In the genomic region with DNA sequence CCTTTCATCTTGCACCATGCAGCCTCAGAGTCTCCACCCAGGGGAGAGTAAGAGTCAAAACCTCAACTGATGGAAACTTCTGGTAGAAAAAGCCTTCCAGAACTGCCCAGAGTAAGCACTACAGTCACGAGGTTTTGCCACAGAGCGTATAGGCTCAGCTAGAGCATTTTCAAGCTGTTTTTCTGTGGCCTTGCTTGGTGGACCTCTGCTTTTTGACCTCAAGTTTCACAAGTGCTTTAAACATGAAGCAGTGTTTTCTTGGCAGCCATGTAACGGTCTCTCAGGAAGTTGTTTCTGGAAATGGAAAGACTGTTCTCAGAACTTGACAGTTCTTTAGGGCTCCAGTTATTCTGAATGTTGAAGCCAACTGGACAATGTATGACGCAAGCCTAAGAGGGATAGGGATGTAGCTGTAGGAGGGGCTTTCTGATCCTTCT, we compare ENCODE assay signal across 9 cellular contexts.
DNase-seq lines count a peak whose midpoint lies in the region; ATAC-seq and TF ChIP-seq lines count a peak whose summit lies in the region.
"Had no signal": no experiment of that assay in that cellular context is flagged by ENCODE, and none has a peak within 500 bp of the region (broad histone marks: within the 10 kb centered on the region; RNA-seq: fewer than 3 reads in every experiment).

No MANE protein-coding gene starts in this region.

- CTCF ChIA-PET in activated CD8-positive, alpha-beta memory T cell treated with anti-CD3 and anti-CD28 coated beads, Interleukin-2, amount 10 ng/mL, durations not matched to agents 7 days and 5 days (lab: Charles Lee): interaction anchor here (0.8 to 2.2 kb wide), 11 partner anchors 9 to 213 kb away, joined by 3 to 8 read pairs (median 4); a partner anchor contains a TSS

- DNase-seq in activated CD8-positive, alpha-beta memory T cell treated with anti-CD3 and anti-CD28 coated beads, Interleukin-2, amount 10 ng/mL, durations not matched to agents 7 days and 5 days: peak; percentile 83
- no peak for DNase-seq in activated CD8-positive, alpha-beta memory T cell treated with anti-CD3 and anti-CD28 coated beads, Interleukin-2, amount 50 U/mL, for 4 hours
- peak; percentile 81 for DNase-seq in fibroblast of the aortic adventitia (ENCODE audit: low read depth)
- DNase-seq in tibial nerve (ENCODE audit: low spot score in 2 of 2): peak in 1 of 2 donors; percentile 52
- no peak for DNase-seq in NCI-H510A treated with DMSO at 0.1 percent for 48 hours (lab: John Stamatoyannopoulos, UW)
- no peak for DNase-seq in cerebellar nuclear complex (lab: John Stamatoyannopoulos, UW)
- DNase-seq in NCI-H526 treated with DMSO at 0.1 percent for 48 hours (lab: John Stamatoyannopoulos, UW): no peak

- no peaks in the 10 kb centered on the region for H3K9me3 Mint-ChIP-seq in activated CD8-positive, alpha-beta memory T cell treated with anti-CD3 and anti-CD28 coated beads, Interleukin-2, amount 10 ng/mL, durations not matched to agents 7 days and 5 days (ENCODE audit: low read depth)

- 17 to 22% methylated on average over 4 of the region's 4 CpGs for WGBS in tibial nerve, 2 donors

- H3K27me3 ChIP-seq in tibial nerve: no peaks in the 10 kb centered on the region

- peak; percentile 96 for ATAC-seq in activated CD8-positive, alpha-beta memory T cell treated with anti-CD3 and anti-CD28 coated beads, Interleukin-2, amount 10 ng/mL, durations not matched to agents 7 days and 5 days
- ATAC-seq in HG03565 (IDR thresholded peaks at IDR 0.05; ENCODE audit: unreplicated experiment): peak; percentile 72
- ATAC-seq: Panc1 had no signal

- TF ChIP-seq CTCF in fibroblast of the aortic adventitia (IDR thresholded peaks at IDR 0.05; ENCODE audit: insufficient read depth, low read length) (peak; percentile 12), tibial nerve (IDR thresholded peaks at IDR 0.05) (no peak)

- H3K9me3 ChIP-seq in tibial nerve: no peaks in the 10 kb centered on the region

- TF ChIP-seq POLR2A in tibial nerve (IDR thresholded peaks at IDR 0.05): no peak

- peaks cover 0 to 34% (median 12%) of the 10 kb centered on the region in 4 donors for H3K4me1 ChIP-seq in tibial nerve

- TF ChIP-seq EP300 in tibial nerve (IDR thresholded peaks at IDR 0.05): peak; percentile 20 to 82

- no peak overlapping the region for H3K4me3 Mint-ChIP-seq in activated CD8-positive, alpha-beta memory T cell treated with anti-CD3 and anti-CD28 coated beads, Interleukin-2, amount 10 ng/mL, durations not matched to agents 7 days and 5 days

- H3K4me3 ChIP-seq in fibroblast of the aortic adventitia (ENCODE audit: low read depth, low read length): no peak overlapping the region
- H3K4me3 ChIP-seq in tibial nerve: no peak overlapping the region

- H3K36me3 ChIP-seq in tibial nerve: no peaks in the 10 kb centered on the region

- peak overlapping the region in 3 of 4 donors; percentile 24 to 46 (median 44) for H3K27ac ChIP-seq in tibial nerve

- H3K4me1 Mint-ChIP-seq in activated CD8-positive, alpha-beta memory T cell treated with anti-CD3 and anti-CD28 coated beads, Interleukin-2, amount 10 ng/mL, durations not matched to agents 7 days and 5 days: peaks cover 41% of the 10 kb centered on the region

- peaks cover 3% of the 10 kb centered on the region for H3K27me3 Mint-ChIP-seq in activated CD8-positive, alpha-beta memory T cell treated with anti-CD3 and anti-CD28 coated beads, Interleukin-2, amount 10 ng/mL, durations not matched to agents 7 days and 5 days

- peak overlapping the region; percentile 79 for H3K27ac Mint-ChIP-seq in activated CD8-positive, alpha-beta memory T cell treated with anti-CD3 and anti-CD28 coated beads, Interleukin-2, amount 10 ng/mL, durations not matched to agents 7 days and 5 days

- peaks cover 34% of the 10 kb centered on the region for H3K36me3 Mint-ChIP-seq in activated CD8-positive, alpha-beta memory T cell treated with anti-CD3 and anti-CD28 coated beads, Interleukin-2, amount 10 ng/mL, durations not matched to agents 7 days and 5 days

Comparison
In these comparisons a context has a peak if more than half of its experiments do, and no peak if none do; other contexts are left out.
1. DNase-seq: peak in activated CD8-positive, alpha-beta memory T cell treated with anti-CD3 and anti-CD28 coated beads, Interleukin-2, amount 10 ng/mL, durations not matched to agents 7 days and 5 days (single experiment) and fibroblast of the aortic adventitia (single experiment); none in activated CD8-positive, alpha-beta memory T cell treated with anti-CD3 and anti-CD28 coated beads, Interleukin-2, amount 50 U/mL, for 4 hours (single experiment), NCI-H510A treated with DMSO at 0.1 percent for 48 hours (single experiment), cerebellar nuclear complex (0 of 2) and NCI-H526 treated with DMSO at 0.1 percent for 48 hours (single experiment).